In the genomic region with DNA sequence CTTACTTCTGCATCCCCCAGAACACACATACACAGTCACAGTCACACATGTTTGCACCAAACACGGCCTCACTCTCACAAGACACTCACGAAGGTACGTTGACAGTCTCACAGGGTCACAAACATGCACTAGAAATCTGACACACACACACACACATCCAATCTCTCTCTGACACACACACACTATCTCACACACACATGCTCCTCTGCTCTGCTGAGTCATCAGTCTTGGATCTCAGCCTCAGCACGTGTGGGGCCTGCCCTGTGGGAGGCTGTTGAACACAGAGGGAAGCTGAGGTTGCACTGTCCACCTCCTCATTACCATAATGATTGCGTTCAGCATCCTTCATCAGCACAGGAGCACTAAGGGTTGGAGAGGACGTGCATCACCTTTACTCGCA, we compare ENCODE assay signal across 13 cellular contexts.
DNase-seq lines count a peak whose midpoint lies in the region; ATAC-seq, FAIRE-seq and TF ChIP-seq lines count a peak whose summit lies in the region.
"Had no signal": no experiment of that assay in that cellular context is flagged by ENCODE, and none has a peak within 500 bp of the region (broad histone marks: within the 10 kb centered on the region; RNA-seq: fewer than 3 reads in every experiment).

No MANE protein-coding gene starts in this region.

- H3K18ac ChIP-seq in H1 (ENCODE audit: extremely low read depth, low read length), result no peak overlapping the region

- H3K9me3 ChIP-seq in MG63, result no peaks in the 10 kb centered on the region
- no peaks in the 10 kb centered on the region for H3K9me3 ChIP-seq in H1 (ENCODE audit: insufficient read depth in 2 of 2, low read depth in 1 of 2, low read length in 1 of 2)
- no peaks in the 10 kb centered on the region for H3K9me3 ChIP-seq in ovary
- H3K9me3 ChIP-seq: body of pancreas had no signal

- no peak overlapping the region for H3K4me2 ChIP-seq in H1 (ENCODE audit: insufficient read depth in 1 of 2, low read depth in 2 of 2, low read length in 2 of 2)

- intact Hi-C loops in ovary (cut with DNase I), result no loop called here

- no peak overlapping the region for H2BK20ac ChIP-seq in H1 (ENCODE audit: low read length)

- no peaks in the 10 kb centered on the region for H3K36me3 ChIP-seq in MG63
- H3K36me3 ChIP-seq in H1 (ENCODE audit: control insufficient read depth in 2 of 4, insufficient read depth in 4 of 4, low read length in 3 of 4), result no peaks in the 10 kb centered on the region
- no peaks in the 10 kb centered on the region for H3K36me3 ChIP-seq in ovary

- no peak overlapping the region for H2BK5ac ChIP-seq in H1 (ENCODE audit: low read depth, low read length)

- CTCF ChIA-PET in H1 (lab: Charles Lee; ENCODE audit: partially characterized antibody), result interaction anchor here (0.7 kb wide), 1 partner anchor 12 kb away, joined by 3 read pairs; no protein-coding TSS in a partner anchor

- H3K56ac ChIP-seq in H1 (replicated peaks; ENCODE audit: insufficient read length, low read depth, low read length), result no peak overlapping the region

- ATAC-seq in GM19324 (IDR thresholded peaks at IDR 0.05; ENCODE audit: low FRiP score, unreplicated experiment) (no peak), GM19463 (IDR thresholded peaks at IDR 0.05; ENCODE audit: unreplicated experiment) (no peak)
- ATAC-seq: body of pancreas, natural killer cell had no signal

- no peaks in the 10 kb centered on the region for H3K23me2 ChIP-seq in H1 (ENCODE audit: low read depth, low read length)

- H3K4me3 ChIP-seq in MG63 (no peak overlapping the region), H1 (ENCODE audit: extremely low read depth in 1 of 4, insufficient read depth in 2 of 4, low read depth in 3 of 4, low read length in 4 of 4) (no peak overlapping the region), ovary (no peak overlapping the region)
- H3K4me3 ChIP-seq: body of pancreas had no signal

- no peak overlapping the region for H3K4ac ChIP-seq in H1 (replicated peaks; ENCODE audit: insufficient read length, low read depth, low read length)

- no peak overlapping the region for H2AFZ ChIP-seq in H1 (ENCODE audit: low read length)

- no peak overlapping the region for H2BK120ac ChIP-seq in H1 (replicated peaks; ENCODE audit: low read depth, low read length)

- TF ChIP-seq POLR2A in H1 (IDR thresholded peaks at IDR 0.05; ENCODE audit: control extremely low read depth in 1 of 2, low read depth in 2 of 2, low read length in 2 of 2) (no peak), ovary (IDR thresholded peaks at IDR 0.05) (no peak)

- H3K27me3 ChIP-seq in MG63 (peaks cover 6% of the 10 kb centered on the region; the same call in 1 of the 2 replicates), H1 (replicated peaks in 1 of 4; ENCODE audit: control insufficient read depth in 3 of 4, extremely low read depth in 1 of 4, insufficient read depth in 3 of 4, low read length in 3 of 4) (no peaks in the 10 kb centered on the region), ovary (no peaks in the 10 kb centered on the region)
- H3K27me3 ChIP-seq: body of pancreas had no signal

- no peak for TF ChIP-seq CTCF in H1 (IDR thresholded peaks at IDR 0.05; ENCODE audit: control extremely low read depth in 1 of 3, insufficient read depth in 1 of 3, low read depth in 1 of 3, low read length in 3 of 3)
- TF ChIP-seq CTCF in ovary (IDR thresholded peaks at IDR 0.05), result no peak

- no peak for FAIRE-seq in H1 (lab: Jason Lieb, UNC)

- no peaks in the 10 kb centered on the region for H3K79me2 ChIP-seq in H1 (ENCODE audit: control insufficient read depth in 1 of 2, insufficient read depth in 2 of 2, low read length in 2 of 2)

- H3K27ac ChIP-seq in H1 (ENCODE audit: low read depth, low read length), result no peak overlapping the region; the same call in 1 of the 2 replicates
- H3K27ac ChIP-seq in ovary, result no peak overlapping the region
- H3K27ac ChIP-seq: body of pancreas had no signal

- no peaks in the 10 kb centered on the region; the same call in 1 of the 2 replicates for H3K79me1 ChIP-seq in H1 (ENCODE audit: low read depth, low read length)

- no peak overlapping the region for H2AK5ac ChIP-seq in H1 (ENCODE audit: low read depth, low read length)

- H3K14ac ChIP-seq in H1 (ENCODE audit: insufficient read length), result no peak overlapping the region

- POLR2A ChIA-PET in H1 (lab: Charles Lee; ENCODE audit: partially characterized antibody), result no interaction called here

- no peak overlapping the region for H2BK12ac ChIP-seq in H1 (ENCODE audit: low read depth, low read length)

- no peak overlapping the region for H4K5ac ChIP-seq in H1 (ENCODE audit: insufficient read length, low read depth, low read length)

- peak; percentile 7 for DNase-seq in EL
- DNase-seq in MG63, result peak; percentile 38
- no peak for DNase-seq in H1 (ENCODE audit: low read depth in 1 of 2, low spot score in 2 of 2)
- DNase-seq in ovary, result peak; percentile 75 to 81 (median 76)
- DNase-seq in mucosa of gallbladder (ENCODE audit: low spot score), result no peak
- DNase-seq: activated B cell treated with CpG ODN at 0.5 μM for 24 hours; activated gamma-delta T cell; natural killer cell; NCI-H1048; stimulated activated CD4-positive, alpha-beta T cell treated with anti-CD3 and anti-CD28 coated beads, Interleukin-4, amount 100 ng/mL, for 1 hour had no signal

- no peak overlapping the region for H4K8ac ChIP-seq in H1 (ENCODE audit: extremely low read depth, insufficient read depth, low read length)

- H2BK15ac ChIP-seq in H1 (ENCODE audit: low read length), result no peak overlapping the region

- H3K23ac ChIP-seq in H1 (ENCODE audit: insufficient read length), result no peak overlapping the region

- TF ChIP-seq RAD21 in H1 (IDR thresholded peaks at IDR 0.05 in 1 of 2, conservative IDR thresholded peaks at IDR 0.05 in 1 of 2; ENCODE audit: low read depth in 2 of 2, low read length in 2 of 2), result no peak

- peaks cover 5 to 12% (median 9%) of the 10 kb centered on the region in 4 experiments for H3K4me1 ChIP-seq in H1 (replicated peaks in 1 of 4; ENCODE audit: control insufficient read depth in 3 of 4, insufficient read depth in 4 of 4, low read length in 3 of 4)
- peaks cover 20% of the 10 kb centered on the region for H3K4me1 ChIP-seq in ovary (ENCODE audit: insufficient read depth)
- H3K4me1 ChIP-seq: body of pancreas had no signal

- TF ChIP-seq EP300 in H1 (IDR thresholded peaks at IDR 0.05; ENCODE audit: borderline replicate concordance in 1 of 2, low read depth in 2 of 2, low read length in 2 of 2) (no peak), ovary (IDR thresholded peaks at IDR 0.05) (no peak)

- H4K91ac ChIP-seq in H1 (replicated peaks; ENCODE audit: insufficient read length, low read length), result no peak overlapping the region

- H3K9ac ChIP-seq in H1 (replicated peaks in 1 of 4; ENCODE audit: extremely low read depth in 1 of 4, low read depth in 3 of 4, low read length in 3 of 4), result no peak overlapping the region

- 75% methylated on average over 7 of the region's 7 CpGs; no CpG with 5 or more reads in 1 of the 2 experiments for WGBS in H1 (ENCODE audit: extremely low coverage in 1 of 2, insufficient coverage in 1 of 2, insufficient read length in 1 of 2, insufficient replicate concordance in 2 of 2, low coverage in 1 of 2, low lambda C conversion rate in 2 of 2, missing lambda C conversion rate in 1 of 2), 2 experiments
- 23 to 29% (median 29%) methylated on average over 7 of the region's 7 CpGs for WGBS in ovary, 3 donors

- no peaks in the 10 kb centered on the region for H4K20me1 ChIP-seq in H1 (replicated peaks in 1 of 2; ENCODE audit: control insufficient read depth in 1 of 2, insufficient read depth in 2 of 2, low read length in 2 of 2)

TF ChIP-seq in H1, 55 proteins besides CTCF, POLR2A, EP300 and RAD21:
- TF ChIP-seq MAFK (IDR thresholded peaks at IDR 0.05; ENCODE audit: low read depth, low read length) (peak; percentile 49; the same call in 1 of the 2 replicates), BRCA1 (IDR thresholded peaks at IDR 0.05; ENCODE audit: low read depth, low read length) (no peak), YY1 (IDR thresholded peaks at IDR 0.05; ENCODE audit: low read depth, low read length) (no peak)

Comparison
In these comparisons a context has a peak if more than half of its experiments do, and no peak if none do; other contexts are left out.
1. DNase-seq: peak in EL (single experiment), MG63 (single experiment) and ovary (5 of 5); none in H1 (0 of 2) and mucosa of gallbladder (single experiment).